ENCODE assay signal across 7 cellular contexts in the genomic region with DNA sequence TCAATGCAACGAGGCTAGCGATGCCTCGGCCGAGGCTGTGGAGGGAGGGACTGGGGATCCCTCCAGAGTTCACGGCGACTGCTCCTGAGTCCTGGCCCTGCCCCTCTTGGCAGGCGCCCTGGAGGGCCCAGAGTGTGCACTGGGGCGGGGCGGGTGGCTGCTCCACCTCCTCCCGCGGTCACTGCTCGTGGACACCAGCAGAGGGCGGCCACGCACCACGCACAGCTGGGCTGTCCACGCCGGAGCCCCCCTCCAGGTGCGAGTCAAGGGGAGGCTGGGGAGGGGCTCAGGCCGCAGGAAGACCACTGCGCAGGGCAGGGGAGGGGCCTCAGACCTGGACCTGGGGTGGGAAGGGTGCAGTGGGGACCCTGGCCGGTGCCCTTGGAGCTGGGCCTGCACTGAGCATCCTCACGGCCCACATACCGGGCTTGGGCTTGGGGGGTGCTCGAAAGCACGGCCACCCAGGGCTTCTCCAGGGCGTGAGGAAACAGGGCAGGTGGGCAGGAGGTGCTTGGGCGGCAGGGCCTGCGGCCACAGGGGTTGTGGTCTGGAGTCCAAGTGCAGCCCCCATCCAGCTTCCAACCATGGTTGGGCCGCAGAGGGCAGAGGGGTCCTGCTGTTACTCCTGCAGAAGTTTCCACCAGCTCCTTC. TPM values are rescaled to one million over a fixed set of nuclear protein-coding genes. Genes with fewer than 3 reads are reported as not detected.
DNase-seq lines count a peak whose midpoint lies in the region; ATAC-seq and TF ChIP-seq lines count a peak whose summit lies in the region.

No MANE protein-coding gene starts in this region.

- WGBS in tibial nerve, 2 donors, result 18 to 31% methylated on average over 14 to 29 of the region's 29 CpGs

- H3K27me3 Mint-ChIP-seq in activated naive CD8-positive, alpha-beta T cell treated with anti-CD3 and anti-CD28 coated beads, Interleukin-2, amount 50 U/mL, for 24 hours, result peaks cover 7% of the 10 kb centered on the region

- H3K4me3 ChIP-seq in OCI-LY3 (ENCODE audit: low read length) (no peak overlapping the region), tibial nerve (no peak overlapping the region)

- TF ChIP-seq POLR2A in tibial nerve (IDR thresholded peaks at IDR 0.05) (no peak), GM18505 (IDR thresholded peaks at IDR 0.05; ENCODE audit: borderline replicate concordance, extremely low read depth, insufficient read depth, insufficient read length) (no peak)

- DNase-seq in GM13977 (ENCODE audit: low spot score) (no peak), mucosa of gallbladder (ENCODE audit: low spot score) (peak; percentile 16), tibial nerve (ENCODE audit: low spot score in 2 of 2) (no peak)
- DNase-seq in activated naive CD8-positive, alpha-beta T cell treated with anti-CD3 and anti-CD28 coated beads, Interleukin-2, amount 50 U/mL, for 24 hours, result peak; percentile 60
- DNase-seq in effector CD4-positive, alpha-beta T cell, result no peak

- H3K4me1 ChIP-seq in OCI-LY3 (ENCODE audit: low read length), result no peaks in the 10 kb centered on the region
- peaks cover 0 to 9% (median 0%) of the 10 kb centered on the region in 4 donors for H3K4me1 ChIP-seq in tibial nerve

- in situ Hi-C loops in GM13977 (cut with MboI; ENCODE audit: low pct_unique_long_range_greater_than_20kb, low sequenced_read_pairs, unreplicated experiment), result no loop called here

- H3K4me1 Mint-ChIP-seq in activated naive CD8-positive, alpha-beta T cell treated with anti-CD3 and anti-CD28 coated beads, Interleukin-2, amount 50 U/mL, for 24 hours, result no peaks in the 10 kb centered on the region

- no peaks in the 10 kb centered on the region for H4K20me1 ChIP-seq in OCI-LY3 (ENCODE audit: insufficient read depth, low read length)

- H3K9me3 ChIP-seq in OCI-LY3 (ENCODE audit: insufficient read depth, low read length), result no peaks in the 10 kb centered on the region
- H3K9me3 ChIP-seq in tibial nerve, result peaks cover 0 to 8% (median 0%) of the 10 kb centered on the region in 4 donors

- H3K79me2 ChIP-seq in OCI-LY3 (ENCODE audit: low read length), result no peaks in the 10 kb centered on the region

- no peak for TF ChIP-seq EP300 in tibial nerve (IDR thresholded peaks at IDR 0.05)

- H3K36me3 Mint-ChIP-seq in activated naive CD8-positive, alpha-beta T cell treated with anti-CD3 and anti-CD28 coated beads, Interleukin-2, amount 50 U/mL, for 24 hours (ENCODE audit: low read depth), result no peaks in the 10 kb centered on the region

- no peaks in the 10 kb centered on the region for H3K9me3 Mint-ChIP-seq in activated naive CD8-positive, alpha-beta T cell treated with anti-CD3 and anti-CD28 coated beads, Interleukin-2, amount 50 U/mL, for 24 hours

- no peak overlapping the region for H3K4me2 ChIP-seq in OCI-LY3 (ENCODE audit: low read length)

- TF ChIP-seq CTCF in GM13977 (IDR thresholded peaks at IDR 0.05; ENCODE audit: extremely low read depth, insufficient read depth, missing control alignments) (peak; percentile 12), OCI-LY3 (IDR thresholded peaks at IDR 0.05; ENCODE audit: low read depth, low read length) (0 out of 2 replicates have a peak, but pooled peaks have one; percentile 16), tibial nerve (IDR thresholded peaks at IDR 0.05) (peak; percentile 45 to 74 (median 63))

- H3K9ac ChIP-seq in OCI-LY3 (ENCODE audit: low read length), result no peak overlapping the region

- H2AFZ ChIP-seq in OCI-LY3 (ENCODE audit: low read depth, low read length), result no peak overlapping the region

- H3K36me3 ChIP-seq in OCI-LY3 (replicated peaks; ENCODE audit: low read depth, low read length), result no peaks in the 10 kb centered on the region
- H3K36me3 ChIP-seq in tibial nerve, result no peaks in the 10 kb centered on the region

- H3K27ac ChIP-seq in OCI-LY3 (ENCODE audit: low read length) (no peak overlapping the region), tibial nerve (no peak overlapping the region)

- H3K4me3 Mint-ChIP-seq in activated naive CD8-positive, alpha-beta T cell treated with anti-CD3 and anti-CD28 coated beads, Interleukin-2, amount 50 U/mL, for 24 hours, result no peak overlapping the region

- ATAC-seq in activated naive CD8-positive, alpha-beta T cell treated with anti-CD3 and anti-CD28 coated beads, Interleukin-2, amount 50 U/mL, for 24 hours, result peak; percentile 63
- ATAC-seq in GM18505 (IDR thresholded peaks at IDR 0.05; ENCODE audit: unreplicated experiment), result no peak

- H3K27me3 ChIP-seq in OCI-LY3 (ENCODE audit: low read depth, low read length), result no peaks in the 10 kb centered on the region
- H3K27me3 ChIP-seq in tibial nerve, result peaks cover 0 to 9% of the 10 kb centered on the region in 2 donors

- H3K27ac Mint-ChIP-seq in activated naive CD8-positive, alpha-beta T cell treated with anti-CD3 and anti-CD28 coated beads, Interleukin-2, amount 50 U/mL, for 24 hours, result no peak overlapping the region

RNA-seq across cellular contexts. Expression of a gene that starts 20.6 kb away (rescaled TPM):
- total RNA-seq in mucosa of gallbladder (1.4 TPM), tibial nerve (1 to 10 TPM in 2 of 4 donors, under 1 TPM in 2; 0.84 to 1.2 (median 1.0) TPM)

Comparison
In these comparisons a context has a peak if more than half of its experiments do, and no peak if none do; other contexts are left out.
1. DNase-seq: peak in activated naive CD8-positive, alpha-beta T cell treated with anti-CD3 and anti-CD28 coated beads, Interleukin-2, amount 50 U/mL, for 24 hours (single experiment) and mucosa of gallbladder (single experiment); none in GM13977 (single experiment), tibial nerve (0 of 2) and effector CD4-positive, alpha-beta T cell (single experiment).
2. CTCF ChIP-seq: peak in every context shown above with its lines; median percentile 63 in tibial nerve; 16 in OCI-LY3; 12 in GM13977.